In genomic region chr2:112765251-112765650, GRCh38 we compare ENCODE assay signal across 9 cellular contexts. TPM values are rescaled to one million over a fixed set of nuclear protein-coding genes. Genes with fewer than 3 reads are reported as not detected.
DNase-seq lines count a peak whose midpoint lies in the region; ATAC-seq, FAIRE-seq and TF ChIP-seq lines count a peak whose summit lies in the region.
"Had no signal": no experiment of that assay in that cellular context is flagged by ENCODE, and none has a peak within 500 bp of the region (broad histone marks: within the 10 kb centered on the region; RNA-seq: fewer than 3 reads in every experiment).

No MANE protein-coding gene starts in this region.

- intact Hi-C loops in activated CD4-positive, alpha-beta memory T cell treated with anti-CD3 and anti-CD28 coated beads for 36 hours (cut with micrococcal nuclease), result loop anchor here (2.0 kb wide), 1 partner anchor 40 kb away; no protein-coding TSS in a partner anchor
- intact Hi-C loops in kidney (cut with DNase I), result no loop called here
- intact Hi-C loops in transverse colon (cut with DNase I; ENCODE audit: low total_unique reads), result no loop called here

- H3K36me3 Mint-ChIP-seq in activated naive CD4-positive, alpha-beta T cell treated with anti-CD3 and anti-CD28 coated beads, Interleukin-2, amount 50 U/mL, for 24 hours, result no peaks in the 10 kb centered on the region
- peaks cover 25% of the 10 kb centered on the region for H3K36me3 Mint-ChIP-seq in activated CD4-positive, alpha-beta memory T cell treated with anti-CD3 and anti-CD28 coated beads for 36 hours

- H3K27me3 ChIP-seq in transverse colon, result no peaks in the 10 kb centered on the region

- peaks cover 0 to 2% of the 10 kb centered on the region in 2 donors for H3K4me1 ChIP-seq in kidney (ENCODE audit: control insufficient read depth in 1 of 2, insufficient read depth in 1 of 2, low read depth in 1 of 2, low read length in 2 of 2)
- H3K4me1 ChIP-seq in transverse colon, result peaks cover 5 to 25% (median 11%) of the 10 kb centered on the region in 4 donors

- CTCF ChIA-PET in activated CD4-positive, alpha-beta memory T cell treated with anti-CD3 and anti-CD28 coated beads for 36 hours (lab: Charles Lee), result interaction anchor here (0.6 to 1.5 kb wide), 2 partner anchors 65 to 176 kb away, joined by 3 to 6 read pairs; no protein-coding TSS in a partner anchor

- peak overlapping the region; percentile 54 to 79 for H3K4me3 ChIP-seq in kidney (ENCODE audit: low read length in 2 of 2)
- H3K4me3 ChIP-seq in transverse colon, result peak overlapping the region; percentile 62 to 92 (median 68)

- in situ Hi-C loops in transverse colon (cut with MboI; ENCODE audit: low pct_ligation_motif_present in 1 of 4, low pct_unique_long_range_greater_than_20kb in 1 of 4, low sequenced_read_pairs in 3 of 4), result loop anchor here in 1 of 4 donors (25.0 kb wide), 1 partner anchor 122 kb away; no protein-coding TSS in a partner anchor

- TF ChIP-seq CTCF in kidney (IDR thresholded peaks at IDR 0.05; ENCODE audit: borderline replicate concordance, extremely low read depth, insufficient read depth) (no peak), transverse colon (IDR thresholded peaks at IDR 0.05) (no peak)

- no peak overlapping the region for H3K27ac Mint-ChIP-seq in activated naive CD4-positive, alpha-beta T cell treated with anti-CD3 and anti-CD28 coated beads, Interleukin-2, amount 50 U/mL, for 24 hours
- H3K27ac Mint-ChIP-seq in activated CD4-positive, alpha-beta memory T cell treated with anti-CD3 and anti-CD28 coated beads for 36 hours, result peak overlapping the region; percentile 85

- no peaks in the 10 kb centered on the region for H3K27me3 Mint-ChIP-seq in activated naive CD4-positive, alpha-beta T cell treated with anti-CD3 and anti-CD28 coated beads, Interleukin-2, amount 50 U/mL, for 24 hours
- no peaks in the 10 kb centered on the region for H3K27me3 Mint-ChIP-seq in activated CD4-positive, alpha-beta memory T cell treated with anti-CD3 and anti-CD28 coated beads for 36 hours

- ATAC-seq in HG02852 (IDR thresholded peaks at IDR 0.05; ENCODE audit: unreplicated experiment) (no peak), GM18873 (IDR thresholded peaks at IDR 0.05; ENCODE audit: low FRiP score, unreplicated experiment) (no peak), HG02885 (IDR thresholded peaks at IDR 0.05; ENCODE audit: poor library complexity, unreplicated experiment) (no peak)

- H3K36me3 ChIP-seq in kidney (ENCODE audit: control insufficient read depth in 1 of 2, insufficient read depth in 2 of 2, low read length in 2 of 2) (no peaks in the 10 kb centered on the region), transverse colon (no peaks in the 10 kb centered on the region)

- no peak for TF ChIP-seq POLR2A in transverse colon (IDR thresholded peaks at IDR 0.05)

- POLR2A ChIA-PET in activated CD4-positive, alpha-beta memory T cell treated with anti-CD3 and anti-CD28 coated beads for 36 hours (lab: Charles Lee), result no interaction called here

- WGBS in transverse colon (ENCODE audit: low coverage in 1 of 2), 2 donors, result 44 to 49% methylated on average over 4 of the region's 4 CpGs

- H3K9ac ChIP-seq in kidney (ENCODE audit: low read length in 2 of 2), result peak overlapping the region in 1 of 2 donors; percentile 3

- FAIRE-seq in kidney (lab: Jason Lieb, UNC), result no peak

- H3K9me3 ChIP-seq in kidney (ENCODE audit: control insufficient read depth in 1 of 2, low read length in 2 of 2) (no peaks in the 10 kb centered on the region), transverse colon (no peaks in the 10 kb centered on the region)

- no peaks in the 10 kb centered on the region for H3K9me3 Mint-ChIP-seq in activated naive CD4-positive, alpha-beta T cell treated with anti-CD3 and anti-CD28 coated beads, Interleukin-2, amount 50 U/mL, for 24 hours
- H3K9me3 Mint-ChIP-seq in activated CD4-positive, alpha-beta memory T cell treated with anti-CD3 and anti-CD28 coated beads for 36 hours, result no peaks in the 10 kb centered on the region

- H3K4me3 Mint-ChIP-seq in activated naive CD4-positive, alpha-beta T cell treated with anti-CD3 and anti-CD28 coated beads, Interleukin-2, amount 50 U/mL, for 24 hours, result peak overlapping the region; percentile 94
- peak overlapping the region; percentile 90 for H3K4me3 Mint-ChIP-seq in activated CD4-positive, alpha-beta memory T cell treated with anti-CD3 and anti-CD28 coated beads for 36 hours

- no peak overlapping the region for H3K27ac ChIP-seq in kidney (ENCODE audit: low read depth in 2 of 2, low read length in 2 of 2)
- peak overlapping the region in 3 of 4 donors; percentile 73 to 75 (median 74) for H3K27ac ChIP-seq in transverse colon

- H3K4me1 Mint-ChIP-seq in activated naive CD4-positive, alpha-beta T cell treated with anti-CD3 and anti-CD28 coated beads, Interleukin-2, amount 50 U/mL, for 24 hours, result peaks cover 34% of the 10 kb centered on the region
- H3K4me1 Mint-ChIP-seq in activated CD4-positive, alpha-beta memory T cell treated with anti-CD3 and anti-CD28 coated beads for 36 hours (ENCODE audit: low read depth), result peaks cover 31% of the 10 kb centered on the region

- no peak for TF ChIP-seq EP300 in transverse colon (IDR thresholded peaks at IDR 0.05; ENCODE audit: low read depth)

- no peak for DNase-seq in activated naive CD4-positive, alpha-beta T cell treated with anti-CD3 and anti-CD28 coated beads, Interleukin-2, amount 50 U/mL, for 16 hours
- DNase-seq in activated CD4-positive, alpha-beta memory T cell treated with anti-CD3 and anti-CD28 coated beads for 36 hours, result peak; percentile 31
- DNase-seq in kidney (no peak), transverse colon (no peak)

RNA-seq across cellular contexts. Expression of gene CKAP2L, which starts 0.8 kb away (rescaled TPM):
- total RNA-seq in activated CD4-positive, alpha-beta memory T cell treated with anti-CD3 and anti-CD28 coated beads for 36 hours, result 10 to 100 TPM; 42.1 to 46.1 TPM
- total RNA-seq in kidney (0.88 TPM), transverse colon (10 to 100 TPM in 1 of 4 donors, 1 to 10 TPM in 1, under 1 TPM in 1, not detected in 1; 0.64 to 33.0 (median 2.2) TPM)
- polyA plus RNA-seq in kidney (ENCODE audit: insufficient read depth, low read depth, low replicate concordance), result not detected

RNA-seq across cellular contexts. Expression of gene IL1A, which starts 19.0 kb away (rescaled TPM):
- 10 to 100 TPM; 15.7 to 16.4 TPM for total RNA-seq in activated CD4-positive, alpha-beta memory T cell treated with anti-CD3 and anti-CD28 coated beads for 36 hours
- 0.13 TPM for total RNA-seq in kidney
- polyA plus RNA-seq in kidney (ENCODE audit: insufficient read depth, low read depth, low replicate concordance), result not detected
- not detected for total RNA-seq in transverse colon

RNA-seq across cellular contexts. Expression of gene NT5DC4, which starts 44.4 kb away (rescaled TPM):
- not detected for total RNA-seq in activated CD4-positive, alpha-beta memory T cell treated with anti-CD3 and anti-CD28 coated beads for 36 hours
- total RNA-seq in kidney, result not detected
- not detected for polyA plus RNA-seq in kidney (ENCODE audit: insufficient read depth, low read depth, low replicate concordance)
- total RNA-seq in transverse colon, result not detected
- total RNA-seq: T-helper 2 cell treated with Interferon-gamma antibody and Interleukin-4, amounts not matched to agents 100 ng/mL and 5 ng/mL, for 36 hours had no signal

Comparison
In these comparisons a context has a peak if more than half of its experiments do, and no peak if none do; other contexts are left out.
1. H3K27ac ChIP-seq: peak in transverse colon (3 of 4); none in kidney (0 of 2).
2. RNA of gene IL1A, which starts 19.0 kb away (total RNA-seq): 15.7 to 16.4 TPM in activated CD4-positive, alpha-beta memory T cell treated with anti-CD3 and anti-CD28 coated beads for 36 hours; 0.13 TPM in kidney (single experiment) and not detected in transverse colon; every median in the first group is over 10 times any median in the second.